Comparison of ENCODE assay signal across 1 cellular context in the genomic region with DNA sequence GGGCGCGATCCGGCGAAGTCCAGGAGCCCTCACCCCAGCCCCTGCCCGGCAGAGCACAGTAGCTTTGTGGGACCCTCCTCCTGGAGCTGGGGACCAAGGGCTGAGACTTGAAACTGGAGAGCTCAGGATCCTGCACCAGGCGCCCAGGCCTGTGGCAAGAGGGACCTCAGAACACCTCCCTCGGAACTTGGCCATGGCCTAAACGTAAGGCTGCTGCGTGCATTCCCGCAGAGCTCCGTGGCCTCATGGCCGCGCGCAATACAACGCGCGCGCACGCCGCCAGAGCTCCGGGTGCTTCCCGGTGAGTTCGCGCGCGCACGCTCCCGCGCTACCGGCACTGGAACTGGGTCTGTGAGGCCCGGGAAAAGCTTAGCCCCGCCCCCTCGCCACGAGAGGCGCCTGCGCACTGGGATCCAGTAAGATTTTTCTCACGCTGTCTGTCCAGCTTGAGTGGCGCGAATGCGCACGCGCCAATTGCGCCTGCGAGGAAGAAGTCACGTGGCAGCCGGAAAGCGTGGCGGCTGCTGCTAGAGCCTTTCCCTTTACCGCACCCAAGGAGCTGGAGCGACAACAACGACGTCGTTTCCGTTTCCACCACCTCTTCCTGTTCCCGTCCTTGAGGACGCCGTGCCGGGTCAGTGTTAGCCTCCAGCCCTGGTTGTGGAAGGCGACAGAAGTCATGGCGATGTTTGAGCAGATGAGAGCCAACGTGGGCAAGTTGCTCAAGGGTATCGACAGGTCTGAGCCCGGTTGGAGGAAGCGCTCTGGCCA.
A peak's percentile ranks its signal among the peaks of the same experiment; 100 is the strongest.
TF ChIP-seq lines count a peak whose summit lies in the region.

Gene EIF3K (plus strand): TSS at position 599 of the 771 bp plus-strand sequence. CDS start 81 bp downstream, at position 680.

TF ChIP-seq in HCT116, 20 proteins besides CTCF, POLR2A, EP300 and RAD21 (continued from another document):
- TF ChIP-seq, protein P1, sequence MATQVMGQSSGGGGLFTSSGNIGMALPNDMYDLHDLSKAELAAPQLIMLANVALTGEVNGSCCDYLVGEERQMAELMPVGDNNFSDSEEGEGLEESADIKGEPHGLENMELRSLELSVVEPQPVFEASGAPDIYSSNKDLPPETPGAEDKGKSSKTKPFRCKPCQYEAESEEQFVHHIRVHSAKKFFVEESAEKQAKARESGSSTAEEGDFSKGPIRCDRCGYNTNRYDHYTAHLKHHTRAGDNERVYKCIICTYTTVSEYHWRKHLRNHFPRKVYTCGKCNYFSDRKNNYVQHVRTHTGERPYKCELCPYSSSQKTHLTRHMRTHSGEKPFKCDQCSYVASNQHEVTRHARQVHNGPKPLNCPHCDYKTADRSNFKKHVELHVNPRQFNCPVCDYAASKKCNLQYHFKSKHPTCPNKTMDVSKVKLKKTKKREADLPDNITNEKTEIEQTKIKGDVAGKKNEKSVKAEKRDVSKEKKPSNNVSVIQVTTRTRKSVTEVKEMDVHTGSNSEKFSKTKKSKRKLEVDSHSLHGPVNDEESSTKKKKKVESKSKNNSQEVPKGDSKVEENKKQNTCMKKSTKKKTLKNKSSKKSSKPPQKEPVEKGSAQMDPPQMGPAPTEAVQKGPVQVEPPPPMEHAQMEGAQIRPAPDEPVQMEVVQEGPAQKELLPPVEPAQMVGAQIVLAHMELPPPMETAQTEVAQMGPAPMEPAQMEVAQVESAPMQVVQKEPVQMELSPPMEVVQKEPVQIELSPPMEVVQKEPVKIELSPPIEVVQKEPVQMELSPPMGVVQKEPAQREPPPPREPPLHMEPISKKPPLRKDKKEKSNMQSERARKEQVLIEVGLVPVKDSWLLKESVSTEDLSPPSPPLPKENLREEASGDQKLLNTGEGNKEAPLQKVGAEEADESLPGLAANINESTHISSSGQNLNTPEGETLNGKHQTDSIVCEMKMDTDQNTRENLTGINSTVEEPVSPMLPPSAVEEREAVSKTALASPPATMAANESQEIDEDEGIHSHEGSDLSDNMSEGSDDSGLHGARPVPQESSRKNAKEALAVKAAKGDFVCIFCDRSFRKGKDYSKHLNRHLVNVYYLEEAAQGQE (IDR thresholded peaks at IDR 0.05; ENCODE audit: low read depth): no peak
- TF ChIP-seq EGR1 (IDR thresholded peaks at IDR 0.05; ENCODE audit: low read depth) (0 out of 2 replicates have a peak, but pooled peaks have one; percentile 26), SP1 (IDR thresholded peaks at IDR 0.05; ENCODE audit: low read depth) (0 out of 2 replicates have a peak, but pooled peaks have one; percentile 33)
TF ChIP-seq in HCT116: peak in this region for 6.
